Comparison of ENCODE assay signal across 29 cellular contexts in genomic region chr15:36885709-36886108, GRCh38.
DNase-seq lines count a peak whose midpoint lies in the region; ATAC-seq and TF ChIP-seq lines count a peak whose summit lies in the region.
"Had no signal": no experiment of that assay in that cellular context is flagged by ENCODE, and none has a peak within 500 bp of the region (broad histone marks: within the 10 kb centered on the region; RNA-seq: fewer than 3 reads in every experiment).

No MANE protein-coding gene starts in this region.

- H3K9me3 Mint-ChIP-seq in activated naive CD4-positive, alpha-beta T cell treated with anti-CD3 and anti-CD28 coated beads, Interleukin-2, amount 50 U/mL, for 72 hours = peaks cover 0 to 6% of the 10 kb centered on the region in 2 donors
- H3K9me3 Mint-ChIP-seq: activated CD4-positive, alpha-beta T cell treated with anti-CD3 and anti-CD28 coated beads, Interleukin-2, amount 10 ng/mL, durations not matched to agents 7 days and 5 days; activated naive CD8-positive, alpha-beta T cell treated with anti-CD3 and anti-CD28 coated beads, Interleukin-2, amount 50 U/mL, for 24 hours; memory B cell; stimulated activated effector memory CD8-positive, alpha-beta T cell treated with anti-CD3 and anti-CD28 coated beads, Interleukin-12 subunit alpha, Interleukin-12 subunit beta, amount 100 ng/mL, for 72 hours had no signal

- no peak overlapping the region for H3K27ac Mint-ChIP-seq in activated naive CD4-positive, alpha-beta T cell treated with anti-CD3 and anti-CD28 coated beads, Interleukin-2, amount 50 U/mL, for 72 hours
- H3K27ac Mint-ChIP-seq: activated CD4-positive, alpha-beta T cell treated with anti-CD3 and anti-CD28 coated beads, Interleukin-2, amount 10 ng/mL, durations not matched to agents 7 days and 5 days; activated naive CD8-positive, alpha-beta T cell treated with anti-CD3 and anti-CD28 coated beads, Interleukin-2, amount 50 U/mL, for 24 hours; memory B cell; stimulated activated effector memory CD8-positive, alpha-beta T cell treated with anti-CD3 and anti-CD28 coated beads, Interleukin-12 subunit alpha, Interleukin-12 subunit beta, amount 100 ng/mL, for 72 hours had no signal

- H3K27me3 ChIP-seq in esophagus muscularis mucosa (peaks cover 0 to 19% (median 6%) of the 10 kb centered on the region in 4 donors), muscle layer of duodenum (ENCODE audit: low read depth, low read length) (peaks cover 23% of the 10 kb centered on the region), smooth muscle cell (ENCODE audit: low read depth) (peaks cover 68% of the 10 kb centered on the region)
- H3K27me3 ChIP-seq: BE2C had no signal

- TF ChIP-seq EP300 in esophagus muscularis mucosa (IDR thresholded peaks at IDR 0.05) = no peak

- H3K27ac ChIP-seq in esophagus muscularis mucosa (replicated peaks in 1 of 4) (peak overlapping the region; percentile 42 to 71 (median 58)), muscle layer of duodenum (ENCODE audit: low read length) (peak overlapping the region; percentile 70), smooth muscle cell (ENCODE audit: low read depth) (no peak overlapping the region)
- H3K27ac ChIP-seq: body of pancreas, thoracic aorta had no signal

- no peaks in the 10 kb centered on the region for H3K36me3 ChIP-seq in esophagus muscularis mucosa
- H3K36me3 ChIP-seq in muscle layer of duodenum (ENCODE audit: control insufficient read depth in 1 of 2, insufficient read depth in 2 of 2, low read length in 2 of 2) = no peaks in the 10 kb centered on the region
- H3K36me3 ChIP-seq in smooth muscle cell (ENCODE audit: low read depth) = no peaks in the 10 kb centered on the region
- H3K36me3 ChIP-seq: BE2C, thoracic aorta had no signal

- H3K4me2 ChIP-seq in smooth muscle cell = peak overlapping the region; percentile 91

- no peaks in the 10 kb centered on the region for H3F3A ChIP-seq in smooth muscle cell (ENCODE audit: low read depth)

- H3K36me3 Mint-ChIP-seq in activated naive CD4-positive, alpha-beta T cell treated with anti-CD3 and anti-CD28 coated beads, Interleukin-2, amount 50 U/mL, for 72 hours = peaks cover 19 to 25% of the 10 kb centered on the region in 2 donors
- H3K36me3 Mint-ChIP-seq: stimulated activated effector memory CD8-positive, alpha-beta T cell treated with anti-CD3 and anti-CD28 coated beads, Interleukin-12 subunit alpha, Interleukin-12 subunit beta, amount 100 ng/mL, for 72 hours had no signal

- no peak overlapping the region for H3K4me3 ChIP-seq in esophagus muscularis mucosa
- H3K4me3 ChIP-seq in muscle layer of duodenum (ENCODE audit: low read depth in 1 of 2, low read length in 2 of 2) = no peak overlapping the region
- H3K4me3 ChIP-seq in smooth muscle cell = no peak overlapping the region
- H3K4me3 ChIP-seq: body of pancreas, K562, thoracic aorta had no signal

- DNase-seq in NCI-H69 (lab: John Stamatoyannopoulos, UW) (peak; percentile 78), esophagus muscularis mucosa (ENCODE audit: extremely low spot score) (no peak), smooth muscle cell (lab: John Stamatoyannopoulos, UW; ENCODE audit: unreplicated experiment) (no peak), SHP77 (lab: John Stamatoyannopoulos, UW) (no peak), AG08396 (ENCODE audit: low spot score) (no peak)
- no peak for DNase-seq in activated naive CD4-positive, alpha-beta T cell treated with anti-CD3 and anti-CD28 coated beads, Interleukin-2, amount 50 U/mL, for 72 hours (ENCODE audit: low spot score in 2 of 2)
- no peak for DNase-seq in stimulated activated naive CD8-positive, alpha-beta T cell treated with anti-CD3 and anti-CD28 coated beads, Interleukin-15, Interleukin-2, amounts not matched to agents 100 U/mL and 50 U/mL, for 24 hours
- DNase-seq: activated CD4-positive, alpha-beta T cell treated with anti-CD3 and anti-CD28 coated beads, Interleukin-2, amount 10 ng/mL, durations not matched to agents 7 days and 5 days; activated gamma-delta T cell treated with Interleukin-2 at 50 U/mL for 16 hours; activated naive CD8-positive, alpha-beta T cell treated with anti-CD3 and anti-CD28 coated beads, Interleukin-2, amount 50 U/mL, for 24 hours; activated T-cell treated with anti-CD3 and anti-CD28 coated beads, Interleukin-2, amount 50 U/mL, for 24 hours; BE2C; body of pancreas; left cardiac atrium; NCI-H1105 treated with DMSO at 0.1 percent for 48 hours; NCI-H1930; NCI-H524; right cardiac atrium; SIG-M5; stimulated activated CD4-positive, alpha-beta T cell treated with anti-CD3 and anti-CD28 coated beads, Interleukin-12 subunit alpha, Interleukin-12 subunit beta, amount 100 ng/mL, for 4 hours; stimulated activated CD4-positive, alpha-beta T cell treated with anti-CD3 and anti-CD28 coated beads, Interleukin-4, amount 100 ng/mL, for 24 hours; SW 1271; T1000 had no signal

- H2AFZ ChIP-seq in smooth muscle cell (ENCODE audit: low read depth) = no peak overlapping the region

- no peaks in the 10 kb centered on the region for H3K79me2 ChIP-seq in smooth muscle cell (ENCODE audit: low read depth)

- no peak overlapping the region for H3K9ac ChIP-seq in smooth muscle cell (ENCODE audit: low read depth)

- H4K20me1 ChIP-seq in smooth muscle cell (ENCODE audit: low read depth) = no peaks in the 10 kb centered on the region

- no peak for TF ChIP-seq POLR2A in esophagus muscularis mucosa (IDR thresholded peaks at IDR 0.05; ENCODE audit: low read depth)

- H3K9me3 ChIP-seq in esophagus muscularis mucosa = no peaks in the 10 kb centered on the region
- H3K9me3 ChIP-seq in muscle layer of duodenum (ENCODE audit: control insufficient read depth in 1 of 2, low read length in 2 of 2) = no peaks in the 10 kb centered on the region
- no peaks in the 10 kb centered on the region for H3K9me3 ChIP-seq in smooth muscle cell (replicated peaks; ENCODE audit: low read depth)
- H3K9me3 ChIP-seq: BE2C, body of pancreas, thoracic aorta had no signal

- H3K4me1 ChIP-seq in esophagus muscularis mucosa = peaks cover 7 to 60% (median 54%) of the 10 kb centered on the region in 4 donors
- H3K4me1 ChIP-seq in muscle layer of duodenum (ENCODE audit: control insufficient read depth in 1 of 2, insufficient read depth in 2 of 2, low read length in 2 of 2) = peaks cover 3 to 4% of the 10 kb centered on the region in 2 donors
- peaks cover 49% of the 10 kb centered on the region for H3K4me1 ChIP-seq in smooth muscle cell (ENCODE audit: low read depth)

- WGBS in esophagus muscularis mucosa = 35% methylated on average over 2 of the region's 2 CpGs
- WGBS in smooth muscle cell (ENCODE audit: low lambda C conversion rate) = 29% methylated on average over 2 of the region's 2 CpGs

- intact Hi-C loops in esophagus muscularis mucosa (cut with DNase I) = loop anchor here (2.0 kb wide), 2 partner anchors 221 to 249 kb away; no protein-coding TSS in a partner anchor

- no peak for ATAC-seq in activated naive CD4-positive, alpha-beta T cell treated with anti-CD3 and anti-CD28 coated beads, Interleukin-2, amount 50 U/mL, for 72 hours
- ATAC-seq in stimulated activated naive CD8-positive, alpha-beta T cell treated with anti-CD3 and anti-CD28 coated beads, Interleukin-15, Interleukin-2, amounts not matched to agents 100 U/mL and 50 U/mL, for 24 hours = no peak
- ATAC-seq: activated naive CD8-positive, alpha-beta T cell treated with anti-CD3 and anti-CD28 coated beads, Interleukin-2, amount 50 U/mL, for 24 hours; body of pancreas; K562; left cardiac atrium; Panc1; right cardiac atrium; stimulated activated effector memory CD8-positive, alpha-beta T cell treated with anti-CD3 and anti-CD28 coated beads, Interleukin-12 subunit alpha, Interleukin-12 subunit beta, amount 100 ng/mL, for 72 hours had no signal

- TF ChIP-seq CTCF in esophagus muscularis mucosa (IDR thresholded peaks at IDR 0.05) (no peak), smooth muscle cell (IDR thresholded peaks at IDR 0.05; ENCODE audit: borderline replicate concordance, insufficient read depth, poor library complexity, severe bottlenecking) (no peak)
